ENCODE assay signal across 8 cellular contexts in the genomic region with DNA sequence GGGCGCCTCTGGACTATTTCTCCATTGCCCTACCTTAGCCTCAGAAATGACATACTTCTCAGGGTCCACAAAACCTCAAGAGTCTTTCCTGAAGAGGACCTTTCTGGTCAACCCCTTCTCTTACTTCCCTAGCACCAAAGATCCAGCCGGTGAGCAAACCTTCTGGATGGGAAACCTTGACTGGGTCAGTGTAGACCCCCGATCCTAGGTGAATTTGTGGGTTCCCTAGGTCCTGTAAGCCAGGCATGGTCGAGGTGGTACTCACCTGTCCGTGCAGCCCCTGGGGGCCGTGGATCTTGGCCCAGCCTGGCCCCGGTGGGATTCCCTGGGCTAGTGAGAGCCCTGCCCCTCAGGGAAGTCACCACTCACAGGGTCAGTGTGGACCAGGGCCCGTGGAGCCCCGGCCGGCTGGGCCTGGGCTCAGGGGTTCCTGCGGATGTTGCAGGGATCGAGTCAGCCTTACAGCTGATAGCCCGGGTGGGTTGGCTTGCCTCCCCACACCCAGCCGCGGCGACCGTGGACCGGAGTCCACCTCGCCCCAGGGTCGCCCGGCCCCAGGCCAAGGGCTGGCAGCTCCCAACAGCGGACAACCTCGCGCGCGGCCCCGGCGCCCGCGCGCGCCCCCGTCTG. TPM values are rescaled to one million over a fixed set of nuclear protein-coding genes. Genes with fewer than 3 reads are reported as not detected.
DNase-seq lines count a peak whose midpoint lies in the region; ATAC-seq lines count a peak whose summit lies in the region.

No MANE protein-coding gene starts in this region.

- peaks cover 32% of the 10 kb centered on the region for H3K36me3 Mint-ChIP-seq in activated T-cell treated with anti-CD3 and anti-CD28 coated beads, Interleukin-2, amount 50 U/mL, for 4 hours (ENCODE audit: insufficient read depth)
- peaks cover 77% of the 10 kb centered on the region for H3K36me3 Mint-ChIP-seq in activated CD4-positive, alpha-beta memory T cell treated with anti-CD3 and anti-CD28 coated beads, Interleukin-2, amount 10 ng/mL, durations not matched to agents 7 days and 5 days (ENCODE audit: low read depth)

- H3K9ac ChIP-seq in skeletal muscle satellite cell (ENCODE audit: low read depth, low read length): peak overlapping the region; percentile 98

- no peaks in the 10 kb centered on the region for H3K9me3 ChIP-seq in skeletal muscle satellite cell (replicated peaks; ENCODE audit: low read length)

- CTCF ChIA-PET in activated CD4-positive, alpha-beta memory T cell treated with anti-CD3 and anti-CD28 coated beads, Interleukin-2, amount 10 ng/mL, durations not matched to agents 7 days and 5 days (lab: Charles Lee): interaction anchor here (0.8 to 2.8 kb wide), 9 partner anchors 11 to 72 kb away, joined by 3 to 19 read pairs (median 4); partner anchors contain the start of genes DNAJB2 and TUBA4B

- peak overlapping the region; percentile 86 for H3K4me3 ChIP-seq in skeletal muscle satellite cell (ENCODE audit: low read length)

- peak; percentile 16 to 17 for ATAC-seq in activated T-cell treated with anti-CD3 and anti-CD28 coated beads, Interleukin-2, amount 50 U/mL, for 4 hours
- peak; percentile 41 for ATAC-seq in HG03064 (IDR thresholded peaks at IDR 0.05; ENCODE audit: low read depth, unreplicated experiment)
- ATAC-seq in left ventricle myocardium superior: peak; percentile 76

- POLR2A ChIA-PET in activated CD4-positive, alpha-beta memory T cell treated with anti-CD3 and anti-CD28 coated beads, Interleukin-2, amount 10 ng/mL, durations not matched to agents 7 days and 5 days (lab: Charles Lee): interaction anchor here (0.8 to 15.5 kb wide), 17 partner anchors 10 to 70 kb away, joined by 3 to 425 read pairs (median 7); partner anchors contain the start of genes ABCB6, CNPPD1, DNAJB2 and GLB1L

- H3K4me1 ChIP-seq in skeletal muscle satellite cell (ENCODE audit: control insufficient read depth, insufficient read depth, low read length): peaks cover 15% of the 10 kb centered on the region

- no peak for DNase-seq in activated T-cell treated with anti-CD3 and anti-CD28 coated beads, Interleukin-2, amount 50 U/mL, for 4 hours
- DNase-seq in activated T-cell treated with anti-CD3 and anti-CD28 coated beads, Interleukin-2, amount 50 U/mL, for 48 hours: no peak
- no peak for DNase-seq in activated CD4-positive, alpha-beta memory T cell treated with anti-CD3 and anti-CD28 coated beads, Interleukin-2, amount 10 ng/mL, durations not matched to agents 7 days and 5 days
- DNase-seq in left ventricle myocardium superior (no peak), DMS114 treated with DMSO at 0.1 percent for 48 hours (lab: John Stamatoyannopoulos, UW; ENCODE audit: unreplicated experiment) (no peak), NCI-H146 treated with DMSO at 0.1 percent for 48 hours (lab: John Stamatoyannopoulos, UW; ENCODE audit: unreplicated experiment) (no peak)

- no peaks in the 10 kb centered on the region for H3K27me3 Mint-ChIP-seq in activated T-cell treated with anti-CD3 and anti-CD28 coated beads, Interleukin-2, amount 50 U/mL, for 4 hours (ENCODE audit: low read depth)
- H3K27me3 Mint-ChIP-seq in activated CD4-positive, alpha-beta memory T cell treated with anti-CD3 and anti-CD28 coated beads, Interleukin-2, amount 10 ng/mL, durations not matched to agents 7 days and 5 days: no peaks in the 10 kb centered on the region

- H3K4me3 Mint-ChIP-seq in activated T-cell treated with anti-CD3 and anti-CD28 coated beads, Interleukin-2, amount 50 U/mL, for 4 hours: peak overlapping the region; percentile 94
- H3K4me3 Mint-ChIP-seq in activated CD4-positive, alpha-beta memory T cell treated with anti-CD3 and anti-CD28 coated beads, Interleukin-2, amount 10 ng/mL, durations not matched to agents 7 days and 5 days: peak overlapping the region; percentile 99

- peaks cover 47% of the 10 kb centered on the region for H3K36me3 ChIP-seq in skeletal muscle satellite cell (ENCODE audit: insufficient read depth, low read length)

- H3K4me2 ChIP-seq in skeletal muscle satellite cell (ENCODE audit: low read length): peak overlapping the region; percentile 92

- H3K9me3 Mint-ChIP-seq in activated T-cell treated with anti-CD3 and anti-CD28 coated beads, Interleukin-2, amount 50 U/mL, for 4 hours: no peaks in the 10 kb centered on the region
- no peaks in the 10 kb centered on the region for H3K9me3 Mint-ChIP-seq in activated CD4-positive, alpha-beta memory T cell treated with anti-CD3 and anti-CD28 coated beads, Interleukin-2, amount 10 ng/mL, durations not matched to agents 7 days and 5 days

- peaks cover 52% of the 10 kb centered on the region for H3K4me1 Mint-ChIP-seq in activated T-cell treated with anti-CD3 and anti-CD28 coated beads, Interleukin-2, amount 50 U/mL, for 4 hours (ENCODE audit: low read depth)
- H3K4me1 Mint-ChIP-seq in activated CD4-positive, alpha-beta memory T cell treated with anti-CD3 and anti-CD28 coated beads, Interleukin-2, amount 10 ng/mL, durations not matched to agents 7 days and 5 days: peaks cover 56% of the 10 kb centered on the region

- peak overlapping the region; percentile 68 for H3K27ac Mint-ChIP-seq in activated CD4-positive, alpha-beta memory T cell treated with anti-CD3 and anti-CD28 coated beads, Interleukin-2, amount 10 ng/mL, durations not matched to agents 7 days and 5 days

- no peaks in the 10 kb centered on the region for H3K27me3 ChIP-seq in skeletal muscle satellite cell (ENCODE audit: control insufficient read depth, insufficient read depth, low read length)

- intact Hi-C loops in left ventricle myocardium superior (cut with micrococcal nuclease): no loop called here

RNA-seq across cellular contexts. Expression of gene ATG9A, which starts 0.6 kb away (rescaled TPM):
- total RNA-seq in activated T-cell treated with anti-CD3 and anti-CD28 coated beads, Interleukin-2, amount 50 U/mL, for 4 hours: 10 to 100 TPM; 29.7 to 31.4 (median 31.4) TPM
- 10 to 100 TPM; 58.9 to 60.7 TPM for total RNA-seq in activated CD4-positive, alpha-beta memory T cell treated with anti-CD3 and anti-CD28 coated beads, Interleukin-2, amount 10 ng/mL, durations not matched to agents 7 days and 5 days
- 81.8 TPM for total RNA-seq in left ventricle myocardium superior
- total RNA-seq in skeletal muscle satellite cell (2012; rRNA removed): 35.7 and 44.3 TPM in 2 replicates

RNA-seq across cellular contexts. Expression of gene ANKZF1, which starts 0.7 kb away (rescaled TPM):
- total RNA-seq in activated T-cell treated with anti-CD3 and anti-CD28 coated beads, Interleukin-2, amount 50 U/mL, for 4 hours: 10 to 100 TPM; 40.8 to 52.1 (median 45.5) TPM
- 100 to 1,000 TPM; 121 to 122 TPM for total RNA-seq in activated CD4-positive, alpha-beta memory T cell treated with anti-CD3 and anti-CD28 coated beads, Interleukin-2, amount 10 ng/mL, durations not matched to agents 7 days and 5 days
- total RNA-seq in left ventricle myocardium superior: 30.4 TPM
- total RNA-seq in skeletal muscle satellite cell (2012; rRNA removed): 19.3 and 26.6 TPM in 2 replicates

RNA-seq across cellular contexts. Expression of gene ABCB6, which starts 10.1 kb away (rescaled TPM):
- total RNA-seq in activated T-cell treated with anti-CD3 and anti-CD28 coated beads, Interleukin-2, amount 50 U/mL, for 4 hours: 10 to 100 TPM; 14.8 to 17.2 (median 15.4) TPM
- total RNA-seq in activated CD4-positive, alpha-beta memory T cell treated with anti-CD3 and anti-CD28 coated beads, Interleukin-2, amount 10 ng/mL, durations not matched to agents 7 days and 5 days: 10 to 100 TPM; 15.2 to 17.9 TPM
- total RNA-seq in left ventricle myocardium superior: 28.2 TPM
- 25.6 and 30.1 TPM in 2 replicates for total RNA-seq in skeletal muscle satellite cell (2012; rRNA removed)

RNA-seq across cellular contexts. Expression of gene GLB1L, which starts 16.4 kb away (rescaled TPM):
- 1 to 10 TPM; 2.3 to 3.2 (median 3.0) TPM for total RNA-seq in activated T-cell treated with anti-CD3 and anti-CD28 coated beads, Interleukin-2, amount 50 U/mL, for 4 hours
- total RNA-seq in activated CD4-positive, alpha-beta memory T cell treated with anti-CD3 and anti-CD28 coated beads, Interleukin-2, amount 10 ng/mL, durations not matched to agents 7 days and 5 days: 1 to 10 TPM; 6.2 to 7.3 TPM
- total RNA-seq in left ventricle myocardium superior: 2.5 TPM
- total RNA-seq in skeletal muscle satellite cell (2012; rRNA removed): 6.6 and 11.4 TPM in 2 replicates

RNA-seq across cellular contexts. Expression of gene STK16, which starts 16.4 kb away (rescaled TPM):
- total RNA-seq in activated T-cell treated with anti-CD3 and anti-CD28 coated beads, Interleukin-2, amount 50 U/mL, for 4 hours: 10 to 100 TPM; 19.1 to 21.3 (median 21.0) TPM
- 10 to 100 TPM; 41.6 to 42.3 TPM for total RNA-seq in activated CD4-positive, alpha-beta memory T cell treated with anti-CD3 and anti-CD28 coated beads, Interleukin-2, amount 10 ng/mL, durations not matched to agents 7 days and 5 days
- total RNA-seq in left ventricle myocardium superior: 16.4 TPM
- total RNA-seq in skeletal muscle satellite cell (2012; rRNA removed): 20.8 and 28.9 TPM in 2 replicates

Comparison
In these comparisons a context has a peak if more than half of its experiments do, and no peak if none do; other contexts are left out.
1. ATAC-seq: peak in every context shown above with its lines; median percentile 76 in left ventricle myocardium superior; 41 in HG03064; 16 in activated T-cell treated with anti-CD3 and anti-CD28 coated beads, Interleukin-2, amount 50 U/mL, for 4 hours.